ENCODE assay signal across 18 cellular contexts in genomic region chr11:48037709-48038468, GRCh38. TPM values are rescaled to one million over a fixed set of nuclear protein-coding genes. Genes with fewer than 3 reads are reported as not detected.
A peak's percentile ranks its signal among the peaks of the same experiment; 100 is the strongest.
DNase-seq lines count a peak whose midpoint lies in the region; ATAC-seq and TF ChIP-seq lines count a peak whose summit lies in the region.
"Had no signal": no experiment of that assay in that cellular context is flagged by ENCODE, and none has a peak within 500 bp of the region (broad histone marks: within the 10 kb centered on the region; RNA-seq: fewer than 3 reads in every experiment).

No MANE protein-coding gene starts in this region.

- no peaks in the 10 kb centered on the region for H3K27me3 Mint-ChIP-seq in activated T-cell treated with anti-CD3 and anti-CD28 coated beads, Interleukin-2, amount 50 U/mL, for 4 hours (ENCODE audit: low read depth)

- H2BK120ac ChIP-seq in mesenchymal stem cell (ENCODE audit: low read depth, low read length), result no peak overlapping the region

- H4K91ac ChIP-seq in mesenchymal stem cell (ENCODE audit: low read length), result no peak overlapping the region

- H4K8ac ChIP-seq in mesenchymal stem cell (ENCODE audit: low read length), result no peak overlapping the region

- no peak overlapping the region for H3K9ac ChIP-seq in mesenchymal stem cell (ENCODE audit: low read length)

- H2BK15ac ChIP-seq in mesenchymal stem cell (ENCODE audit: low read depth, poor library complexity, severe bottlenecking), result no peak overlapping the region

- H3K18ac ChIP-seq in mesenchymal stem cell (ENCODE audit: low read depth in 1 of 2, low read length in 2 of 2), result no peak overlapping the region

- H2BK5ac ChIP-seq in mesenchymal stem cell (ENCODE audit: low read depth, low read length, poor library complexity, severe bottlenecking), result no peak overlapping the region

- H3K27me3 ChIP-seq in neutrophil, result no peaks in the 10 kb centered on the region
- H3K27me3 ChIP-seq in mesenchymal stem cell (ENCODE audit: control insufficient read depth in 1 of 2, insufficient read depth in 1 of 2, low read length in 2 of 2), result no peaks in the 10 kb centered on the region
- H3K27me3 ChIP-seq: BE2C, left lung, pancreas had no signal

- no peak overlapping the region for H3K14ac ChIP-seq in mesenchymal stem cell (ENCODE audit: low read length in 2 of 2)

- no peak overlapping the region for H2AK5ac ChIP-seq in mesenchymal stem cell (ENCODE audit: low read length, severe bottlenecking)

- H3K9me3 ChIP-seq in neutrophil (no peaks in the 10 kb centered on the region), mesenchymal stem cell (ENCODE audit: control insufficient read depth, low read length) (no peaks in the 10 kb centered on the region)
- H3K9me3 ChIP-seq: BE2C, left lung, pancreas had no signal

- H2BK12ac ChIP-seq in mesenchymal stem cell (ENCODE audit: low read length in 2 of 2), result no peak overlapping the region

- no peaks in the 10 kb centered on the region for H3K36me3 ChIP-seq in neutrophil
- H3K36me3 ChIP-seq in mesenchymal stem cell (ENCODE audit: control insufficient read depth in 1 of 2, insufficient read depth in 2 of 2, low read depth in 1 of 2, low read length in 2 of 2), result peaks cover 0 to 18% of the 10 kb centered on the region in 2 experiments
- H3K36me3 ChIP-seq: BE2C, left lung, pancreas had no signal

- DNase-seq in EH (ENCODE audit: low read depth), result peak; percentile 41
- DNase-seq in LHCN-M2 (ENCODE audit: low read depth), result peak; percentile 46
- DNase-seq in astrocyte of the spinal cord (ENCODE audit: low read depth, low spot score), result peak; percentile 72
- no peak for DNase-seq in activated T-cell treated with anti-CD3 and anti-CD28 coated beads, Interleukin-2, amount 50 U/mL, for 4 hours
- no peak for DNase-seq in mesenchymal stem cell
- no peak for DNase-seq in G401 (ENCODE audit: low spot score)
- DNase-seq: activated effector memory CD4-positive, alpha-beta T cell treated with Interleukin-2 at 50 U/mL for 16 hours; BE2C; KBM-7; left lung; NCI-H1436 treated with DMSO at 0.1 percent for 48 hours; NCI-H510A; small intestine; stimulated activated naive CD8-positive, alpha-beta T cell treated with anti-CD3 and anti-CD28 coated beads, Interleukin-15, Interleukin-2, amounts not matched to agents 100 U/mL and 50 U/mL, for 24 hours had no signal

- in situ Hi-C loops in astrocyte of the spinal cord (cut with HindIII; ENCODE audit: low sequenced_read_pairs), result no loop called here
- in situ Hi-C loops in G401 (cut with HindIII; ENCODE audit: low sequenced_read_pairs), result no loop called here

- peaks cover 15% of the 10 kb centered on the region for H3K36me3 Mint-ChIP-seq in activated T-cell treated with anti-CD3 and anti-CD28 coated beads, Interleukin-2, amount 50 U/mL, for 4 hours (ENCODE audit: insufficient read depth)

- no peak for ATAC-seq in activated T-cell treated with anti-CD3 and anti-CD28 coated beads, Interleukin-2, amount 50 U/mL, for 4 hours
- ATAC-seq: left lung; pancreas; stimulated activated naive CD8-positive, alpha-beta T cell treated with anti-CD3 and anti-CD28 coated beads, Interleukin-15, Interleukin-2, amounts not matched to agents 100 U/mL and 50 U/mL, for 24 hours had no signal

- H3K4me1 ChIP-seq in neutrophil (ENCODE audit: control insufficient read depth in 1 of 2, insufficient read depth in 1 of 2, low read depth in 1 of 2, low read length in 1 of 2) (peaks cover 89 to 98% of the 10 kb centered on the region in 2 experiments), mesenchymal stem cell (ENCODE audit: control insufficient read depth, insufficient read depth, low read depth, low read length) (peaks cover 8% of the 10 kb centered on the region)
- H3K4me1 ChIP-seq: BE2C had no signal

- peaks cover 8% of the 10 kb centered on the region for H3K79me1 ChIP-seq in mesenchymal stem cell (replicated peaks; ENCODE audit: low read length, poor library complexity, severe bottlenecking)

- H3K27ac ChIP-seq in neutrophil (peak overlapping the region; percentile 95), mesenchymal stem cell (ENCODE audit: low read length, poor library complexity, severe bottlenecking) (no peak overlapping the region)
- H3K27ac ChIP-seq: HL-60, pancreas had no signal

- H3K4me1 Mint-ChIP-seq in activated T-cell treated with anti-CD3 and anti-CD28 coated beads, Interleukin-2, amount 50 U/mL, for 4 hours (ENCODE audit: low read depth), result peaks cover 64% of the 10 kb centered on the region

- no peak overlapping the region for H3K4me3 Mint-ChIP-seq in activated T-cell treated with anti-CD3 and anti-CD28 coated beads, Interleukin-2, amount 50 U/mL, for 4 hours
- H3K4me3 Mint-ChIP-seq: brain had no signal

- WGBS in mesenchymal stem cell, result 95% methylated on average over 9 of the region's 11 CpGs

- H2AFZ ChIP-seq in mesenchymal stem cell (ENCODE audit: low read depth, low read length), result no peak overlapping the region

- no peak overlapping the region for H3K23ac ChIP-seq in mesenchymal stem cell (ENCODE audit: low read length in 2 of 2)

- H3K4me3 ChIP-seq in astrocyte of the spinal cord (ENCODE audit: low read depth, low read length) (no peak overlapping the region), neutrophil (ENCODE audit: low read depth in 1 of 2, low read length in 1 of 2) (peak overlapping the region in 1 of 2 experiments; percentile 20), mesenchymal stem cell (ENCODE audit: insufficient read depth in 1 of 2, low read depth in 1 of 2, low read length in 2 of 2) (no peak overlapping the region)
- H3K4me3 ChIP-seq: left lung, pancreas had no signal

- H3K4me2 ChIP-seq in mesenchymal stem cell (ENCODE audit: low read length, poor library complexity, severe bottlenecking), result no peak overlapping the region

- TF ChIP-seq CTCF in astrocyte of the spinal cord (IDR thresholded peaks at IDR 0.05; ENCODE audit: low read depth, low read length), result no peak
- no peak for TF ChIP-seq CTCF in neutrophil (IDR thresholded peaks at IDR 0.05)

- no peaks in the 10 kb centered on the region for H3K9me3 Mint-ChIP-seq in activated T-cell treated with anti-CD3 and anti-CD28 coated beads, Interleukin-2, amount 50 U/mL, for 4 hours
- H3K9me3 Mint-ChIP-seq: brain had no signal

- no peak overlapping the region for H3K4ac ChIP-seq in mesenchymal stem cell (ENCODE audit: low read depth in 1 of 2, low read length in 2 of 2)

RNA-seq across cellular contexts. Expression of gene PTPRJ, which starts 57.5 kb away (rescaled TPM):
- 1.4 and 8.0 TPM in 2 replicates for total RNA-seq in LHCN-M2 (2014; rRNA removed)
- 2.9 TPM for polyA plus RNA-seq in LHCN-M2 (2012)
- total RNA-seq in activated T-cell treated with anti-CD3 and anti-CD28 coated beads, Interleukin-2, amount 50 U/mL, for 4 hours, result 10 to 100 TPM; 13.8 to 22.3 (median 19.0) TPM
- 17.1 TPM for polyA plus RNA-seq in mesenchymal stem cell (2013, experiment 1 of 2)
- 16.8 TPM for polyA plus RNA-seq in mesenchymal stem cell (2013, experiment 2 of 2)
- total RNA-seq in G401 (2014; rRNA removed; shearing (Covaris generic)), result 1.3 and 1.5 TPM in 2 replicates

Comparison
In these comparisons a context has a peak if more than half of its experiments do, and no peak if none do; other contexts are left out.
1. DNase-seq: peak in EH (single experiment), LHCN-M2 (single experiment) and astrocyte of the spinal cord (single experiment); none in activated T-cell treated with anti-CD3 and anti-CD28 coated beads, Interleukin-2, amount 50 U/mL, for 4 hours (single experiment), mesenchymal stem cell (single experiment) and G401 (single experiment).